1 cellular context compared by ENCODE assay signal in the genomic region with DNA sequence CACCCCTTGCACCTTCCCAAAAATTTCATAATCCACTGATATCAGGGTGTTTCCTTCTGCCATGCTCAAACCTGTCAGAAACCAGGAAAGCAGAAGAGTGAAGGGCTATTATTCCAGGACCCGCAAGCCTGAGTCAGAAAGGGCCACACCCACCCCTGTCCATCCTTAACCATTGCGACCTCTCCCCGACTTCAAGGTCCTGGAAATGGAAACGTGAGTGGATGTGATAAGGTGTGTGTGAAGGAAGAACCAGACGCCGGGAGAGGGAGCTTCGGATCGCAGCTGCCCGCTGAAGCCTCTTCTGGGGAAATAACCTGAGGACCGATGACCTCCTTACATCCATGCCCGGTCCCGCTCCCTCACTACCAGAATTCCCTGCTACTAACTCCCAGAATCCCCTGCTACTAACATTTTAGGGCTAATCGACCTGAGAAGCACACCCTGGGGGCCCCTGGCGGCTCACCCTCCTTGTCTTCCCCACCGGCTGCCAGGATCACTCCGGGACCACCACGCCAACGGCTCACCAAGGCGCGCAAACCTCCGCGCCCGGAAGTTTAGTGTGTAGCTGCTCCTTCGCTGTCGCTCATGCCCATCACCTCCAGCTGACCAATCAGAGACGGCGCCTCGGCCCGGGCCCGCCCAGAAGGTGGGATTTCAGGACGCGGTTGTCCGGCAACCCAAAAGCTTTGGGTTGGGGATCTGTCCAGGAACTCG.
A peak's percentile ranks its signal among the peaks of the same experiment; 100 is the strongest.
TF ChIP-seq lines count a peak whose summit lies in the region.

A gene (minus strand): TSS at position 534 of the 714 bp plus-strand sequence. CDS start 471 bp downstream, at position 63.

TF ChIP-seq in K562, 482 proteins besides CTCF, POLR2A, EP300 and RAD21 (continued from another document and continues in another):
- TF ChIP-seq, protein P1, sequence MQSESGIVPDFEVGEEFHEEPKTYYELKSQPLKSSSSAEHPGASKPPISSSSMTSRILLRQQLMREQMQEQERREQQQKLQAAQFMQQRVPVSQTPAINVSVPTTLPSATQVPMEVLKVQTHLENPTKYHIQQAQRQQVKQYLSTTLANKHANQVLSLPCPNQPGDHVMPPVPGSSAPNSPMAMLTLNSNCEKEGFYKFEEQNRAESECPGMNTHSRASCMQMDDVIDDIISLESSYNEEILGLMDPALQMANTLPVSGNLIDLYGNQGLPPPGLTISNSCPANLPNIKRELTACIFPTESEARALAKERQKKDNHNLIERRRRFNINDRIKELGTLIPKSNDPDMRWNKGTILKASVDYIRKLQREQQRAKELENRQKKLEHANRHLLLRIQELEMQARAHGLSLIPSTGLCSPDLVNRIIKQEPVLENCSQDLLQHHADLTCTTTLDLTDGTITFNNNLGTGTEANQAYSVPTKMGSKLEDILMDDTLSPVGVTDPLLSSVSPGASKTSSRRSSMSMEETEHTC (IDR thresholded peaks at IDR 0.05) = no peak
- TF ChIP-seq, protein P2, sequence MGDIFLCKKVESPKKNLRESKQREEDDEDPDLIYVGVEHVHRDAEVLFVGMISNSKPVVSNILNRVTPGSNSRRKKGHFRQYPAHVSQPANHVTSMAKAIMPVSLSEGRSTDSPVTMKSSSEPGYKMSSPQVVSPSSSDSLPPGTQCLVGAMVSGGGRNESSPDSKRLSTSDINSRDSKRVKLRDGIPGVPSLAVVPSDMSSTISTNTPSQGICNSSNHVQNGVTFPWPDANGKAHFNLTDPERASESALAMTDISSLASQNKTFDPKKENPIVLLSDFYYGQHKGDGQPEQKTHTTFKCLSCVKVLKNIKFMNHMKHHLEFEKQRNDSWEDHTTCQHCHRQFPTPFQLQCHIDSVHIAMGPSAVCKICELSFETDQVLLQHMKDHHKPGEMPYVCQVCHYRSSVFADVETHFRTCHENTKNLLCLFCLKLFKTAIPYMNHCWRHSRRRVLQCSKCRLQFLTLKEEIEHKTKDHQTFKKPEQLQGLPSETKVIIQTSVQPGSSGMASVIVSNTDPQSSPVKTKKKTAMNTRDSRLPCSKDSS (IDR thresholded peaks at IDR 0.05; ENCODE audit: low read depth, partially characterized antibody) = no peak
- no peak for TF ChIP-seq ZNF316 (IDR thresholded peaks at IDR 0.05)
- TF ChIP-seq POLR2B (IDR thresholded peaks at IDR 0.05; ENCODE audit: low read depth, partially characterized antibody) = peak; percentile 53
- TF ChIP-seq ZNF445 (CRISPR knock-in tag; IDR thresholded peaks at IDR 0.05; ENCODE audit: low read depth) = no peak
- TF ChIP-seq SUPT5H (IDR thresholded peaks at IDR 0.05) = peak; percentile 73
- no peak for TF ChIP-seq KAT8 (IDR thresholded peaks at IDR 0.05; ENCODE audit: low read depth)
- TF ChIP-seq, protein P3, sequence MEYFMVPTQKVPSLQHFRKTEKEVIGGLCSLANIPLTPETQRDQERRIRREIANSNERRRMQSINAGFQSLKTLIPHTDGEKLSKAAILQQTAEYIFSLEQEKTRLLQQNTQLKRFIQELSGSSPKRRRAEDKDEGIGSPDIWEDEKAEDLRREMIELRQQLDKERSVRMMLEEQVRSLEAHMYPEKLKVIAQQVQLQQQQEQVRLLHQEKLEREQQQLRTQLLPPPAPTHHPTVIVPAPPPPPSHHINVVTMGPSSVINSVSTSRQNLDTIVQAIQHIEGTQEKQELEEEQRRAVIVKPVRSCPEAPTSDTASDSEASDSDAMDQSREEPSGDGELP (CRISPR knock-in tag; IDR thresholded peaks at IDR 0.05; ENCODE audit: borderline replicate concordance) = peak; percentile 41; the same call in 1 of the 2 replicates
- TF ChIP-seq ZNF551 (CRISPR knock-in tag; IDR thresholded peaks at IDR 0.05) = no peak
- no peak for TF ChIP-seq TAL1 (IDR thresholded peaks at IDR 0.05)
- TF ChIP-seq NRF1 (conservative IDR thresholded peaks at IDR 0.05 in 1 of 2, IDR thresholded peaks at IDR 0.05 in 1 of 2) = peak; percentile 37 to 38; a peak in 3 of 4 replicates
- TF ChIP-seq FOXM1 (IDR thresholded peaks at IDR 0.05; ENCODE audit: low read depth) = no peak; the same call in 1 of the 2 replicates
- no peak for TF ChIP-seq FOXM1 (CRISPR knock-in tag; IDR thresholded peaks at IDR 0.05; ENCODE audit: low read depth)
- TF ChIP-seq, protein P4, sequence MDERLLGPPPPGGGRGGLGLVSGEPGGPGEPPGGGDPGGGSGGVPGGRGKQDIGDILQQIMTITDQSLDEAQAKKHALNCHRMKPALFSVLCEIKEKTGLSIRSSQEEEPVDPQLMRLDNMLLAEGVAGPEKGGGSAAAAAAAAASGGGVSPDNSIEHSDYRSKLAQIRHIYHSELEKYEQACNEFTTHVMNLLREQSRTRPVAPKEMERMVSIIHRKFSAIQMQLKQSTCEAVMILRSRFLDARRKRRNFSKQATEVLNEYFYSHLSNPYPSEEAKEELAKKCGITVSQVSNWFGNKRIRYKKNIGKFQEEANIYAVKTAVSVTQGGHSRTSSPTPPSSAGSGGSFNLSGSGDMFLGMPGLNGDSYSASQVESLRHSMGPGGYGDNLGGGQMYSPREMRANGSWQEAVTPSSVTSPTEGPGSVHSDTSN (CRISPR knock-in tag; IDR thresholded peaks at IDR 0.05; ENCODE audit: low read depth) = peak; percentile 85
- TF ChIP-seq, protein P4 (tag; conservative IDR thresholded peaks at IDR 0.05; ENCODE audit: low read depth) = peak; percentile 96
- no peak for TF ChIP-seq FOXJ2 (tag; IDR thresholded peaks at IDR 0.05)
- TF ChIP-seq, protein P5, sequence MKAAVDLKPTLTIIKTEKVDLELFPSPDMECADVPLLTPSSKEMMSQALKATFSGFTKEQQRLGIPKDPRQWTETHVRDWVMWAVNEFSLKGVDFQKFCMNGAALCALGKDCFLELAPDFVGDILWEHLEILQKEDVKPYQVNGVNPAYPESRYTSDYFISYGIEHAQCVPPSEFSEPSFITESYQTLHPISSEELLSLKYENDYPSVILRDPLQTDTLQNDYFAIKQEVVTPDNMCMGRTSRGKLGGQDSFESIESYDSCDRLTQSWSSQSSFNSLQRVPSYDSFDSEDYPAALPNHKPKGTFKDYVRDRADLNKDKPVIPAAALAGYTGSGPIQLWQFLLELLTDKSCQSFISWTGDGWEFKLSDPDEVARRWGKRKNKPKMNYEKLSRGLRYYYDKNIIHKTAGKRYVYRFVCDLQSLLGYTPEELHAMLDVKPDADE (conservative IDR thresholded peaks at IDR 0.05; ENCODE audit: control insufficient read depth, low read depth, low read length) = no peak
- TF ChIP-seq RBM14 (IDR thresholded peaks at IDR 0.05; ENCODE audit: borderline replicate concordance, insufficient read depth, low read depth, low read length) = no peak
- TF ChIP-seq, protein P6, sequence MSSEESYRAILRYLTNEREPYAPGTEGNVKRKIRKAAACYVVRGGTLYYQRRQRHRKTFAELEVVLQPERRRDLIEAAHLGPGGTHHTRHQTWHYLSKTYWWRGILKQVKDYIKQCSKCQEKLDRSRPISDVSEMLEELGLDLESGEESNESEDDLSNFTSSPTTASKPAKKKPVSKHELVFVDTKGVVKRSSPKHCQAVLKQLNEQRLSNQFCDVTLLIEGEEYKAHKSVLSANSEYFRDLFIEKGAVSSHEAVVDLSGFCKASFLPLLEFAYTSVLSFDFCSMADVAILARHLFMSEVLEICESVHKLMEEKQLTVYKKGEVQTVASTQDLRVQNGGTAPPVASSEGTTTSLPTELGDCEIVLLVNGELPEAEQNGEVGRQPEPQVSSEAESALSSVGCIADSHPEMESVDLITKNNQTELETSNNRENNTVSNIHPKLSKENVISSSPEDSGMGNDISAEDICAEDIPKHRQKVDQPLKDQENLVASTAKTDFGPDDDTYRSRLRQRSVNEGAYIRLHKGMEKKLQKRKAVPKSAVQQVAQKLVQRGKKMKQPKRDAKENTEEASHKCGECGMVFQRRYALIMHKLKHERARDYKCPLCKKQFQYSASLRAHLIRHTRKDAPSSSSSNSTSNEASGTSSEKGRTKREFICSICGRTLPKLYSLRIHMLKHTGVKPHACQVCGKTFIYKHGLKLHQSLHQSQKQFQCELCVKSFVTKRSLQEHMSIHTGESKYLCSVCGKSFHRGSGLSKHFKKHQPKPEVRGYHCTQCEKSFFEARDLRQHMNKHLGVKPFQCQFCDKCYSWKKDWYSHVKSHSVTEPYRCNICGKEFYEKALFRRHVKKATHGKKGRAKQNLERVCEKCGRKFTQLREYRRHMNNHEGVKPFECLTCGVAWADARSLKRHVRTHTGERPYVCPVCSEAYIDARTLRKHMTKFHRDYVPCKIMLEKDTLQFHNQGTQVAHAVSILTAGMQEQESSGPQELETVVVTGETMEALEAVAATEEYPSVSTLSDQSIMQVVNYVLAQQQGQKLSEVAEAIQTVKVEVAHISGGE (CRISPR knock-in tag; IDR thresholded peaks at IDR 0.05) = no peak
- peak; percentile 72 for TF ChIP-seq RFX1 (IDR thresholded peaks at IDR 0.05)
- no peak for TF ChIP-seq GATA2 (CRISPR knock-in tag; IDR thresholded peaks at IDR 0.05)
- TF ChIP-seq, protein P7, sequence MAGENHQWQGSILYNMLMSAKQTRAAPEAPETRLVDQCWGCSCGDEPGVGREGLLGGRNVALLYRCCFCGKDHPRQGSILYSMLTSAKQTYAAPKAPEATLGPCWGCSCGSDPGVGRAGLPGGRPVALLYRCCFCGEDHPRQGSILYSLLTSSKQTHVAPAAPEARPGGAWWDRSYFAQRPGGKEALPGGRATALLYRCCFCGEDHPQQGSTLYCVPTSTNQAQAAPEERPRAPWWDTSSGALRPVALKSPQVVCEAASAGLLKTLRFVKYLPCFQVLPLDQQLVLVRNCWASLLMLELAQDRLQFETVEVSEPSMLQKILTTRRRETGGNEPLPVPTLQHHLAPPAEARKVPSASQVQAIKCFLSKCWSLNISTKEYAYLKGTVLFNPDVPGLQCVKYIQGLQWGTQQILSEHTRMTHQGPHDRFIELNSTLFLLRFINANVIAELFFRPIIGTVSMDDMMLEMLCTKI (IDR thresholded peaks at IDR 0.05; ENCODE audit: partially characterized antibody) = no peak
- TF ChIP-seq PHTF2 (CRISPR knock-in tag; IDR thresholded peaks at IDR 0.05) = no peak
- TF ChIP-seq NCOR1 (IDR thresholded peaks at IDR 0.05) = no peak
- TF ChIP-seq ASH1L (IDR thresholded peaks at IDR 0.05; ENCODE audit: borderline replicate concordance, low read depth, partially characterized antibody) = peak; percentile 87
- peak; percentile 73 for TF ChIP-seq EP400 (IDR thresholded peaks at IDR 0.05)
- TF ChIP-seq, protein P8, sequence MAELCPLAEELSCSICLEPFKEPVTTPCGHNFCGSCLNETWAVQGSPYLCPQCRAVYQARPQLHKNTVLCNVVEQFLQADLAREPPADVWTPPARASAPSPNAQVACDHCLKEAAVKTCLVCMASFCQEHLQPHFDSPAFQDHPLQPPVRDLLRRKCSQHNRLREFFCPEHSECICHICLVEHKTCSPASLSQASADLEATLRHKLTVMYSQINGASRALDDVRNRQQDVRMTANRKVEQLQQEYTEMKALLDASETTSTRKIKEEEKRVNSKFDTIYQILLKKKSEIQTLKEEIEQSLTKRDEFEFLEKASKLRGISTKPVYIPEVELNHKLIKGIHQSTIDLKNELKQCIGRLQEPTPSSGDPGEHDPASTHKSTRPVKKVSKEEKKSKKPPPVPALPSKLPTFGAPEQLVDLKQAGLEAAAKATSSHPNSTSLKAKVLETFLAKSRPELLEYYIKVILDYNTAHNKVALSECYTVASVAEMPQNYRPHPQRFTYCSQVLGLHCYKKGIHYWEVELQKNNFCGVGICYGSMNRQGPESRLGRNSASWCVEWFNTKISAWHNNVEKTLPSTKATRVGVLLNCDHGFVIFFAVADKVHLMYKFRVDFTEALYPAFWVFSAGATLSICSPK (IDR thresholded peaks at IDR 0.05; ENCODE audit: borderline replicate concordance) = no peak
- no peak for TF ChIP-seq ZBTB7A (IDR thresholded peaks at IDR 0.05; ENCODE audit: borderline replicate concordance, control insufficient read depth, low read depth, low read length)
- TF ChIP-seq, protein P9, sequence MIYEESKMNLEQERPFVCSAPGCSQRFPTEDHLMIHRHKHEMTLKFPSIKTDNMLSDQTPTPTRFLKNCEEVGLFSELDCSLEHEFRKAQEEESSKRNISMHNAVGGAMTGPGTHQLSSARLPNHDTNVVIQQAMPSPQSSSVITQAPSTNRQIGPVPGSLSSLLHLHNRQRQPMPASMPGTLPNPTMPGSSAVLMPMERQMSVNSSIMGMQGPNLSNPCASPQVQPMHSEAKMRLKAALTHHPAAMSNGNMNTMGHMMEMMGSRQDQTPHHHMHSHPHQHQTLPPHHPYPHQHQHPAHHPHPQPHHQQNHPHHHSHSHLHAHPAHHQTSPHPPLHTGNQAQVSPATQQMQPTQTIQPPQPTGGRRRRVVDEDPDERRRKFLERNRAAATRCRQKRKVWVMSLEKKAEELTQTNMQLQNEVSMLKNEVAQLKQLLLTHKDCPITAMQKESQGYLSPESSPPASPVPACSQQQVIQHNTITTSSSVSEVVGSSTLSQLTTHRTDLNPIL (CRISPR knock-in tag; IDR thresholded peaks at IDR 0.05) = no peak
- TF ChIP-seq L3MBTL2 (IDR thresholded peaks at IDR 0.05) = 0 out of 2 replicates have a peak, but pooled peaks have one; percentile 12
- TF ChIP-seq, protein P10, sequence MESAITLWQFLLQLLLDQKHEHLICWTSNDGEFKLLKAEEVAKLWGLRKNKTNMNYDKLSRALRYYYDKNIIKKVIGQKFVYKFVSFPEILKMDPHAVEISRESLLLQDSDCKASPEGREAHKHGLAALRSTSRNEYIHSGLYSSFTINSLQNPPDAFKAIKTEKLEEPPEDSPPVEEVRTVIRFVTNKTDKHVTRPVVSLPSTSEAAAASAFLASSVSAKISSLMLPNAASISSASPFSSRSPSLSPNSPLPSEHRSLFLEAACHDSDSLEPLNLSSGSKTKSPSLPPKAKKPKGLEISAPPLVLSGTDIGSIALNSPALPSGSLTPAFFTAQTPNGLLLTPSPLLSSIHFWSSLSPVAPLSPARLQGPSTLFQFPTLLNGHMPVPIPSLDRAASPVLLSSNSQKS (CRISPR knock-in tag; IDR thresholded peaks at IDR 0.05) = no peak
- TF ChIP-seq SMAD1 (IDR thresholded peaks at IDR 0.05; ENCODE audit: low read depth, low read length, partially characterized antibody) = no peak
- no peak for TF ChIP-seq BCL6 (CRISPR knock-in tag; IDR thresholded peaks at IDR 0.05)
- 0 out of 2 replicates have a peak, but pooled peaks have one; percentile 25 for TF ChIP-seq ELF4 (CRISPR knock-in tag; IDR thresholded peaks at IDR 0.05)
- TF ChIP-seq, protein P11, sequence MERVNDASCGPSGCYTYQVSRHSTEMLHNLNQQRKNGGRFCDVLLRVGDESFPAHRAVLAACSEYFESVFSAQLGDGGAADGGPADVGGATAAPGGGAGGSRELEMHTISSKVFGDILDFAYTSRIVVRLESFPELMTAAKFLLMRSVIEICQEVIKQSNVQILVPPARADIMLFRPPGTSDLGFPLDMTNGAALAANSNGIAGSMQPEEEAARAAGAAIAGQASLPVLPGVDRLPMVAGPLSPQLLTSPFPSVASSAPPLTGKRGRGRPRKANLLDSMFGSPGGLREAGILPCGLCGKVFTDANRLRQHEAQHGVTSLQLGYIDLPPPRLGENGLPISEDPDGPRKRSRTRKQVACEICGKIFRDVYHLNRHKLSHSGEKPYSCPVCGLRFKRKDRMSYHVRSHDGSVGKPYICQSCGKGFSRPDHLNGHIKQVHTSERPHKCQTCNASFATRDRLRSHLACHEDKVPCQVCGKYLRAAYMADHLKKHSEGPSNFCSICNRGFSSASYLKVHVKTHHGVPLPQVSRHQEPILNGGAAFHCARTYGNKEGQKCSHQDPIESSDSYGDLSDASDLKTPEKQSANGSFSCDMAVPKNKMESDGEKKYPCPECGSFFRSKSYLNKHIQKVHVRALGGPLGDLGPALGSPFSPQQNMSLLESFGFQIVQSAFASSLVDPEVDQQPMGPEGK (CRISPR knock-in tag; IDR thresholded peaks at IDR 0.05; ENCODE audit: borderline replicate concordance) = no peak
